In the genomic region with DNA sequence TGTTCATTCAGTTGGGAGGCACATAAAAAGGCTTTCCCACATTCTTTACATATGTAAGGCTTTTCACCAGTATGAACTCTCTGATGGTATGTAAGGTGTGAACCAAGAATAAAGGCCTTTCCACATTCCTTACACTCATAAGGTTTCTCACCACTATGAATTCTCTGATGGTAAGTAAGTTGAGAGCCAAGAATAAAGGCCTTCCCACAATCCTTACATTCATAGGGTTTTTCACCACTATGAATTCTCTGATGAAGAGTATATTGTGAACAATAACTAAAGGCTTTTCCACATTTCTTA, we compare ENCODE assay signal across 32 cellular contexts. TPM values are rescaled to one million over a fixed set of nuclear protein-coding genes. Genes with fewer than 3 reads are reported as not detected.
"Had no signal": no experiment of that assay in that cellular context is flagged by ENCODE, and none has a peak within 500 bp of the region (broad histone marks: within the 10 kb centered on the region; RNA-seq: fewer than 3 reads in every experiment).

No MANE protein-coding gene starts in this region.

- H3K79me2 ChIP-seq: parathyroid adenoma had no signal

- H3K9ac ChIP-seq: neural progenitor cell, parathyroid adenoma had no signal

- H3K4me1 Mint-ChIP-seq: activated naive CD8-positive, alpha-beta T cell treated with anti-CD3 and anti-CD28 coated beads for 36 hours; naive thymus-derived CD4-positive, alpha-beta T cell; neural progenitor cell had no signal

- FAIRE-seq: astrocyte, endometrium, keratinocyte, TTC549 had no signal

- DNase-seq: activated CD4-positive, alpha-beta T cell treated with anti-CD3 and anti-CD28 coated beads for 4 hours; activated CD4-positive, alpha-beta T cell treated with anti-CD3 and anti-CD28 coated beads, Interleukin-2, amount 50 U/mL, for 48 hours; activated CD8-positive, alpha-beta memory T cell treated with anti-CD3 and anti-CD28 coated beads, Interleukin-2, amount 50 U/mL, for 4 hours; activated effector memory CD4-positive, alpha-beta T cell treated with anti-CD3 and anti-CD28 coated beads, Interleukin-2, amount 50 U/mL, for 16 hours; activated naive CD4-positive, alpha-beta T cell treated with anti-CD3 and anti-CD28 coated beads for 36 hours; activated naive CD8-positive, alpha-beta T cell treated with anti-CD3 and anti-CD28 coated beads for 36 hours; activated T-cell treated with anti-CD3 and anti-CD28 coated beads, Interleukin-2, amount 50 U/mL, for 1 hour; amniotic stem cell; brain microvascular endothelial cell; cortex of kidney; effector CD4-positive, alpha-beta T cell; gastrocnemius medialis; hippocampal formation; left colon; midbrain; naive thymus-derived CD4-positive, alpha-beta T cell; occipital lobe; psoas muscle; spleen; stimulated activated naive CD4-positive, alpha-beta T cell; T-helper 9 cell; transverse colon had no signal

- H3K27ac ChIP-seq: brain microvascular endothelial cell, gastrocnemius medialis, neural progenitor cell, parathyroid adenoma, psoas muscle, spleen, transverse colon, VCaP had no signal

- H3K4me3 ChIP-seq: neural progenitor cell, psoas muscle, spleen, transverse colon had no signal

- H2AFZ ChIP-seq: neural progenitor cell, parathyroid adenoma had no signal

- H3K4me1 ChIP-seq: gastrocnemius medialis, neural progenitor cell, parathyroid adenoma, psoas muscle, spleen, transverse colon had no signal

- H3K27me3 Mint-ChIP-seq: activated naive CD8-positive, alpha-beta T cell treated with anti-CD3 and anti-CD28 coated beads for 36 hours; naive thymus-derived CD4-positive, alpha-beta T cell had no signal

- ATAC-seq: gastrocnemius medialis; left colon; naive thymus-derived CD4-positive, alpha-beta T cell; psoas muscle had no signal

- H3K4me3 Mint-ChIP-seq: activated naive CD4-positive, alpha-beta T cell treated with anti-CD3 and anti-CD28 coated beads for 36 hours; activated naive CD8-positive, alpha-beta T cell treated with anti-CD3 and anti-CD28 coated beads for 36 hours; activated T-helper 1 cell treated with anti-CD3 and anti-CD28 coated beads, Interleukin-12 subunit alpha, Interleukin-12 subunit beta, Interleukin-2, Interleukin-4 antibody, amounts not matched to agents 30 ng/mL and 10 ng/mL and 1 ng/mL, durations not matched to agents 14 hours and 24 hours and 36 hours; naive thymus-derived CD4-positive, alpha-beta T cell; neural progenitor cell; T-helper 1 cell treated with Interleukin-12 subunit alpha and Interleukin-12 subunit beta and Interleukin-4 antibody, amounts not matched to agents 30 μg/mL and 1 μg/mL, for 36 hours had no signal

- H3K4me2 ChIP-seq: neural progenitor cell had no signal

- H3K27ac Mint-ChIP-seq: activated naive CD4-positive, alpha-beta T cell treated with anti-CD3 and anti-CD28 coated beads for 36 hours; activated naive CD8-positive, alpha-beta T cell treated with anti-CD3 and anti-CD28 coated beads for 36 hours; activated T-helper 1 cell treated with anti-CD3 and anti-CD28 coated beads, Interleukin-12 subunit alpha, Interleukin-12 subunit beta, Interleukin-2, Interleukin-4 antibody, amounts not matched to agents 30 ng/mL and 10 ng/mL and 1 ng/mL, durations not matched to agents 14 hours and 24 hours and 36 hours; naive thymus-derived CD4-positive, alpha-beta T cell; neural progenitor cell; T-helper 1 cell treated with Interleukin-12 subunit alpha and Interleukin-12 subunit beta and Interleukin-4 antibody, amounts not matched to agents 30 μg/mL and 1 μg/mL, for 36 hours had no signal

- H3K27me3 ChIP-seq: brain microvascular endothelial cell, gastrocnemius medialis, neural progenitor cell, spleen, transverse colon had no signal

- H3K9me3 ChIP-seq: psoas muscle had no signal

RNA-seq across cellular contexts. Expression of gene ZNF540, which starts 29.4 kb away (rescaled TPM):
- total RNA-seq: epithelial cell of proximal tubule had no signal
